8 cellular contexts compared by ENCODE assay signal in the genomic region with DNA sequence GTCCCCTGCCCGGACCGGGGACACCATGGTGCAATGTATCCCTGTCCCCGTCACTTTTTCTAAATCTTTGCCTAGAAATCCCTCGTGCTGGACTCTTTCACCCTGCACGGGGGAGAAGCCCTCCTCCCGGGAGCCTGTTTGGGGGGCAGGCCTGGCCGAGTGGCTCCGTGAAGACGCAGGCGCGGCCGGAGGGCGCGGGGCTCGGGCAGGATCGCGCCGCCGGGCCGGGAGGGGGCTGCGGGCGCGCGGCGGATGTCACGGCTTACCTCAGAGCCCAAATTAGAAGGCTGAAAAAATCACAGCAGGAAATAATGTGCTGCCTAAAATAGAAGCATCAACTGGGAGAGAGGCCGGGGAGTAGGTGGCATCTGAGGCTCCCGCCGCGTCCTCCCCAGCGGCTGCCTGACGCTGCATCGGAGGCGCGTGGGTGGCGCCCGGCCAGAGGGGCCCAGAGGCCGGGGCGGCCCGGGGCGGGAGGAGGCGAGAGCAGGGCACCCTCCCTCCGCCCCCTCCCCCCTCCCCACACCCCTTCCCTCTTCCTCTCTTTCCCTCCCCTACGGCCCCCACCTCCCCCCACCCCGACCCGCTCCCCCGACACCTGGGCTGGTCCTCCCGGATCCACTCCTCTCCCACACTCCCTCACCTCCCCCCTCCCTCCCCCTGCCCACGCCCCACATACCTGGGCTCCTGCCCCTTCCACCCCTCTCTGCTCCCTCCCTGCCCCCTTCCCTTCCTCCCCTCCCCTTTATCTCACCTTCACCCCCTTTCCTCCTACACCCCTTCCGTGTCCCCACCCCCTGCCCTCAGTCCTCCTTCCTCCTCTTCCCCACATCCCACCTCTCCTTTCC. TPM values are rescaled to one million over a fixed set of nuclear protein-coding genes. Genes with fewer than 3 reads are reported as not detected.
DNase-seq lines count a peak whose midpoint lies in the region; ATAC-seq, FAIRE-seq and TF ChIP-seq lines count a peak whose summit lies in the region.

No MANE protein-coding gene starts in this region.

- H2BK5ac ChIP-seq in trophoblast cell (ENCODE audit: low read depth, low read length, poor library complexity): peak overlapping the region; percentile 42

- H3K4me3 ChIP-seq in BLaER1 treated with 17β-estradiol and CSF1 and Interleukin-3, amounts not matched to agents 10 nM and 100 nM: peak overlapping the region; percentile 37 to 69 (median 54)
- peak overlapping the region; percentile 70 for H3K4me3 ChIP-seq in MM.1S (ENCODE audit: low read length)
- peak overlapping the region; percentile 60 for H3K4me3 ChIP-seq in trophoblast cell (ENCODE audit: low read depth, low read length)

- peaks cover 16% of the 10 kb centered on the region for H3K27me3 Mint-ChIP-seq in activated naive CD8-positive, alpha-beta T cell treated with anti-CD3 and anti-CD28 coated beads for 36 hours

- H3K4me2 ChIP-seq in BLaER1 treated with 17β-estradiol and CSF1 and Interleukin-3, amounts not matched to agents 10 nM and 100 nM: peak overlapping the region; percentile 77 to 97 (median 93)
- H3K4me2 ChIP-seq in MM.1S (ENCODE audit: low read depth, low read length) (peak overlapping the region; percentile 97), trophoblast cell (ENCODE audit: low read length) (peak overlapping the region; percentile 97)

- H3K4ac ChIP-seq in trophoblast cell (ENCODE audit: low read depth, low read length): no peak overlapping the region

- peak overlapping the region; percentile 28 for H3K14ac ChIP-seq in trophoblast cell (ENCODE audit: low read length)

- ATAC-seq in HG02885 (IDR thresholded peaks at IDR 0.05; ENCODE audit: poor library complexity, unreplicated experiment): no peak
- no peak for ATAC-seq in GM18907 (IDR thresholded peaks at IDR 0.05; ENCODE audit: unreplicated experiment)

- peaks cover 9% of the 10 kb centered on the region for H3K79me1 ChIP-seq in trophoblast cell (ENCODE audit: low read length)

- H3K27ac Mint-ChIP-seq in activated naive CD8-positive, alpha-beta T cell treated with anti-CD3 and anti-CD28 coated beads for 36 hours: no peak overlapping the region

- H3K79me2 ChIP-seq in MM.1S (ENCODE audit: low read length) (no peaks in the 10 kb centered on the region), trophoblast cell (ENCODE audit: control insufficient read depth, insufficient read depth, low read length, poor library complexity) (peaks cover 2% of the 10 kb centered on the region)

- peak overlapping the region; percentile 14 for H3K18ac ChIP-seq in trophoblast cell (ENCODE audit: low read length)

- intact Hi-C loops in cardiac septum (cut with DNase I): loop anchor here (2.0 to 5.0 kb wide), 2 partner anchors 82 to 677 kb away; a partner anchor contains a TSS

- H3K23ac ChIP-seq in trophoblast cell (ENCODE audit: low read length): no peak overlapping the region

- no peaks in the 10 kb centered on the region for H3K36me3 Mint-ChIP-seq in activated naive CD8-positive, alpha-beta T cell treated with anti-CD3 and anti-CD28 coated beads for 36 hours

- no peaks in the 10 kb centered on the region for H4K20me1 ChIP-seq in BLaER1 treated with 17β-estradiol and CSF1 and Interleukin-3, amounts not matched to agents 10 nM and 100 nM
- H4K20me1 ChIP-seq in MM.1S (ENCODE audit: insufficient read depth, low read length): no peaks in the 10 kb centered on the region

- H3K27ac ChIP-seq in BLaER1 treated with 17β-estradiol and CSF1 and Interleukin-3, amounts not matched to agents 10 nM and 100 nM: peak overlapping the region in 10 of 11 experiments; percentile 7 to 66 (median 50); a peak in 18 of 22 replicates
- no peak overlapping the region for H3K27ac ChIP-seq in MM.1S (ENCODE audit: low read length)
- peak overlapping the region; percentile 42 for H3K27ac ChIP-seq in trophoblast cell (ENCODE audit: low read depth, low read length)

- H4K91ac ChIP-seq in trophoblast cell (ENCODE audit: low read depth, low read length): peak overlapping the region; percentile 81

- peaks cover 9% of the 10 kb centered on the region; the same call in 1 of the 2 replicates for H3F3A ChIP-seq in MM.1S (ENCODE audit: insufficient read depth, low read length)

- H3K9me3 ChIP-seq in BLaER1 treated with 17β-estradiol and CSF1 and Interleukin-3, amounts not matched to agents 10 nM and 100 nM (replicated peaks in 1 of 11): no peaks in the 10 kb centered on the region
- no peaks in the 10 kb centered on the region for H3K9me3 ChIP-seq in MM.1S (replicated peaks; ENCODE audit: insufficient read depth, low read length)
- H3K9me3 ChIP-seq in trophoblast cell (ENCODE audit: insufficient read depth, low read depth, low read length): no peaks in the 10 kb centered on the region

- no peaks in the 10 kb centered on the region for H3K9me2 ChIP-seq in MM.1S (replicated peaks; ENCODE audit: insufficient read depth, low read length)

- H2AFZ ChIP-seq in MM.1S (ENCODE audit: low read length) (peak overlapping the region; percentile 80), trophoblast cell (ENCODE audit: insufficient read depth, low read length, poor library complexity) (peak overlapping the region; percentile 23)

- TF ChIP-seq CTCF in MM.1S (IDR thresholded peaks at IDR 0.05; ENCODE audit: low read length): no peak

- H3K9ac ChIP-seq in BLaER1 treated with 17β-estradiol and CSF1 and Interleukin-3, amounts not matched to agents 10 nM and 100 nM: peak overlapping the region; percentile 44 to 72 (median 66); a peak in 19 of 22 replicates
- peak overlapping the region; percentile 37; the same call in 1 of the 2 replicates for H3K9ac ChIP-seq in MM.1S (ENCODE audit: low read length)
- peak overlapping the region; percentile 48 for H3K9ac ChIP-seq in trophoblast cell (ENCODE audit: low read length)

- FAIRE-seq in GM19239 (lab: Jason Lieb, UNC): no peak

- peak overlapping the region; percentile 46 for H4K8ac ChIP-seq in trophoblast cell (ENCODE audit: low read depth, low read length)

- H4K12ac ChIP-seq in trophoblast cell (ENCODE audit: low read depth, low read length): peak overlapping the region; percentile 51

- no CpG with 5 or more reads among the region's 50 CpGs for WGBS in trophoblast cell (ENCODE audit: extremely low coverage, insufficient coverage, insufficient read length)

- no peak overlapping the region for H3K4me3 Mint-ChIP-seq in activated naive CD8-positive, alpha-beta T cell treated with anti-CD3 and anti-CD28 coated beads for 36 hours

- no peak overlapping the region for H2BK12ac ChIP-seq in trophoblast cell (ENCODE audit: low read length)

- peaks cover 31 to 72% (median 61%) of the 10 kb centered on the region in 10 experiments for H3K4me1 ChIP-seq in BLaER1 treated with 17β-estradiol and CSF1 and Interleukin-3, amounts not matched to agents 10 nM and 100 nM
- H3K4me1 ChIP-seq in MM.1S (ENCODE audit: low read length): peaks cover 17% of the 10 kb centered on the region
- H3K4me1 ChIP-seq in trophoblast cell (ENCODE audit: control insufficient read depth in 1 of 2, insufficient read depth in 2 of 2, low read length in 2 of 2): peaks cover 5 to 17% of the 10 kb centered on the region in 2 experiments

- no peaks in the 10 kb centered on the region for H3K9me3 Mint-ChIP-seq in activated naive CD8-positive, alpha-beta T cell treated with anti-CD3 and anti-CD28 coated beads for 36 hours

- H3K27me3 ChIP-seq in BLaER1 treated with 17β-estradiol and CSF1 and Interleukin-3, amounts not matched to agents 10 nM and 100 nM: peaks cover 0 to 15% (median 12%) of the 10 kb centered on the region in 11 experiments; a peak in 15 of 22 replicates
- H3K27me3 ChIP-seq in MM.1S (replicated peaks; ENCODE audit: insufficient read depth, low read length): no peaks in the 10 kb centered on the region
- no peaks in the 10 kb centered on the region for H3K27me3 ChIP-seq in trophoblast cell (ENCODE audit: insufficient read depth, low read length)

- no peaks in the 10 kb centered on the region for H3K36me3 ChIP-seq in BLaER1 treated with 17β-estradiol and CSF1 and Interleukin-3, amounts not matched to agents 10 nM and 100 nM
- H3K36me3 ChIP-seq in MM.1S (replicated peaks; ENCODE audit: insufficient read depth, low read length) (no peaks in the 10 kb centered on the region), trophoblast cell (ENCODE audit: control insufficient read depth in 1 of 2, insufficient read depth in 2 of 2, low read length in 2 of 2) (no peaks in the 10 kb centered on the region)

- H2AK5ac ChIP-seq in trophoblast cell (ENCODE audit: low read length): no peak overlapping the region

- DNase-seq in MM.1S (peak; percentile 54), cardiac septum (ENCODE audit: low spot score) (peak; percentile 89), trophoblast cell (no peak), GM19239 (ENCODE audit: insufficient read length, low spot score) (no peak)
- peak; percentile 53 for DNase-seq in activated naive CD8-positive, alpha-beta T cell treated with anti-CD3 and anti-CD28 coated beads for 36 hours

- peaks cover 25% of the 10 kb centered on the region for H3K4me1 Mint-ChIP-seq in activated naive CD8-positive, alpha-beta T cell treated with anti-CD3 and anti-CD28 coated beads for 36 hours

- peak overlapping the region; percentile 26 for H2BK120ac ChIP-seq in trophoblast cell (ENCODE audit: insufficient read depth, low read length, poor library complexity)

RNA-seq across cellular contexts. Expression of a gene that starts 51.9 kb away (rescaled TPM):
- 10 to 100 TPM; 25.5 to 26.6 TPM for total RNA-seq in activated naive CD8-positive, alpha-beta T cell treated with anti-CD3 and anti-CD28 coated beads for 36 hours
- 23.4 TPM for total RNA-seq in cardiac septum
- 22.4 and 23.3 TPM in 2 replicates for polyA plus RNA-seq in trophoblast cell (2013)

RNA-seq across cellular contexts. Expression of a gene that starts 52.1 kb away (rescaled TPM):
- total RNA-seq in activated naive CD8-positive, alpha-beta T cell treated with anti-CD3 and anti-CD28 coated beads for 36 hours: 10 to 100 TPM; 26.2 to 26.6 TPM
- 25.4 TPM for total RNA-seq in cardiac septum
- polyA plus RNA-seq in trophoblast cell (2013): 28.1 and 28.7 TPM in 2 replicates

RNA-seq across cellular contexts. Expression of a gene that starts 56.0 kb away (rescaled TPM):
- 10 to 100 TPM; 68.9 to 82.6 TPM for total RNA-seq in activated naive CD8-positive, alpha-beta T cell treated with anti-CD3 and anti-CD28 coated beads for 36 hours
- 258 TPM for total RNA-seq in cardiac septum
- polyA plus RNA-seq in trophoblast cell (2013): 276 and 290 TPM in 2 replicates

Comparison
In these comparisons a context has a peak if more than half of its experiments do, and no peak if none do; other contexts are left out.
1. DNase-seq: peak in MM.1S (single experiment), activated naive CD8-positive, alpha-beta T cell treated with anti-CD3 and anti-CD28 coated beads for 36 hours (single experiment) and cardiac septum (single experiment); none in trophoblast cell (0 of 2) and GM19239 (single experiment).
2. Peak in every context shown above with its lines, with median percentiles within 50 percentile points of each other: H3K4me2 ChIP-seq, H3K4me3 ChIP-seq and H3K9ac ChIP-seq.